Comparison of ENCODE assay signal across 25 cellular contexts in the genomic region with DNA sequence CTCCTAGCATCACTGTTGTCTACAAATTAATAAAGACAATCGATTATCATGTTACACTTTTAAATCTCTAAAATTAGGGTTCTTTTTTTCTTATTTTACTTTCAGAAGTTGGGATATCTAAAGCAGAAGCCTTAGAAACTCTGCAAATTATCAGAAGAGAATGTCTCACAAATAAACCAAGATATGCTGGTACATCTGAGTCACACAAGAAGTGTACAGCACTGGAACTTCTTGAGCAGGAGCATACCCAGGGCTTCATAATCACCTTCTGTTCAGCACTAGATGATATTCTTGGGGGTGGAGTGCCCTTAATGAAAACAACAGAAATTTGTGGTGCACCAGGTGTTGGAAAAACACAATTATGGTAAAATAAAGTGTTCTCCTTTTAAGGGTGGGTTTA. TPM values are rescaled to one million over a fixed set of nuclear protein-coding genes. Genes with fewer than 3 reads are reported as not detected.
DNase-seq lines count a peak whose midpoint lies in the region; ATAC-seq and TF ChIP-seq lines count a peak whose summit lies in the region.
"Had no signal": no experiment of that assay in that cellular context is flagged by ENCODE, and none has a peak within 500 bp of the region (broad histone marks: within the 10 kb centered on the region; RNA-seq: fewer than 3 reads in every experiment).

No MANE protein-coding gene starts in this region.

- peak overlapping the region; percentile 84 for H3K4me3 ChIP-seq in DOHH2 (ENCODE audit: low read length)
- H3K4me3 ChIP-seq: breast epithelium, left ventricle myocardium inferior, right lobe of liver, testis had no signal

- POLR2A ChIA-PET in activated CD8-positive, alpha-beta T cell treated with anti-CD3 and anti-CD28 coated beads for 36 hours (lab: Charles Lee): interaction anchor here (1.3 kb wide), 1 partner anchor 63 kb away, joined by 4 read pairs; no protein-coding TSS in a partner anchor

- no peaks in the 10 kb centered on the region for H3K27me3 Mint-ChIP-seq in T-helper 2 cell treated with Interferon-gamma antibody and Interleukin-4, amounts not matched to agents 5 μg/mL and 100 μg/mL, for 36 hours (ENCODE audit: low read depth)
- H3K27me3 Mint-ChIP-seq in activated CD8-positive, alpha-beta T cell treated with anti-CD3 and anti-CD28 coated beads for 36 hours: no peaks in the 10 kb centered on the region
- H3K27me3 Mint-ChIP-seq: progenitor cell of endocrine pancreas had no signal

- intact Hi-C loops in activated CD8-positive, alpha-beta T cell treated with anti-CD3 and anti-CD28 coated beads for 36 hours (cut with micrococcal nuclease): no loop called here

- H3K36me3 ChIP-seq in DOHH2 (ENCODE audit: control insufficient read depth, low read length): peaks cover 50% of the 10 kb centered on the region
- H3K36me3 ChIP-seq: breast epithelium had no signal

- no peaks in the 10 kb centered on the region for H3K9me2 ChIP-seq in DOHH2 (replicated peaks; ENCODE audit: control insufficient read depth, low read length)

- no peaks in the 10 kb centered on the region for H3K9me3 ChIP-seq in DOHH2 (ENCODE audit: control insufficient read depth, insufficient read depth, low read length)
- H3K9me3 ChIP-seq: breast epithelium, left ventricle myocardium inferior, right lobe of liver, testis had no signal

- no peaks in the 10 kb centered on the region for H3F3A ChIP-seq in DOHH2 (ENCODE audit: control insufficient read depth, insufficient read depth)

- H3K4me3 Mint-ChIP-seq in T-helper 2 cell treated with Interferon-gamma antibody and Interleukin-4, amounts not matched to agents 5 μg/mL and 100 μg/mL, for 36 hours: peak overlapping the region; percentile 54
- peak overlapping the region; percentile 50 for H3K4me3 Mint-ChIP-seq in activated CD8-positive, alpha-beta T cell treated with anti-CD3 and anti-CD28 coated beads for 36 hours
- H3K4me3 Mint-ChIP-seq: H9; stimulated activated effector memory CD8-positive, alpha-beta T cell treated with anti-CD3 and anti-CD28 coated beads, Interleukin-12 subunit alpha, Interleukin-12 subunit beta, amount 100 ng/mL, for 72 hours had no signal

- H3K4me1 ChIP-seq in DOHH2 (ENCODE audit: control insufficient read depth, low read length): peaks cover 26% of the 10 kb centered on the region
- H3K4me1 ChIP-seq: breast epithelium, right lobe of liver had no signal

- H3K79me2 ChIP-seq in DOHH2 (ENCODE audit: control insufficient read depth, low read length): peaks cover 52% of the 10 kb centered on the region

- no peak for ATAC-seq in activated CD8-positive, alpha-beta T cell treated with anti-CD3 and anti-CD28 coated beads for 36 hours
- ATAC-seq in HG03280 (IDR thresholded peaks at IDR 0.05; ENCODE audit: unreplicated experiment): no peak
- ATAC-seq: right lobe of liver; SK-N-SH treated with all-trans-retinoic acid at 6 μM for 48 hours; stimulated activated effector memory CD8-positive, alpha-beta T cell treated with anti-CD3 and anti-CD28 coated beads, Interleukin-12 subunit alpha, Interleukin-12 subunit beta, amount 100 ng/mL, for 72 hours had no signal

- no peak overlapping the region for H3K27ac Mint-ChIP-seq in T-helper 2 cell treated with Interferon-gamma antibody and Interleukin-4, amounts not matched to agents 5 μg/mL and 100 μg/mL, for 36 hours
- H3K27ac Mint-ChIP-seq in activated CD8-positive, alpha-beta T cell treated with anti-CD3 and anti-CD28 coated beads for 36 hours: no peak overlapping the region
- H3K27ac Mint-ChIP-seq: H9, progenitor cell of endocrine pancreas had no signal

- no peak for DNase-seq in T-helper 2 cell treated with Interferon-gamma antibody and Interleukin-4, amounts not matched to agents 5 μg/mL and 100 μg/mL, for 36 hours (ENCODE audit: low spot score)
- DNase-seq in T-helper 2 cell (no peak), kidney tubule cell (ENCODE audit: low spot score) (peak; percentile 4), NCI-H1436 (lab: John Stamatoyannopoulos, UW) (no peak), NCI-H1417 treated with DMSO at 0.1 percent for 48 hours (lab: John Stamatoyannopoulos, UW) (no peak)
- no peak for DNase-seq in activated CD8-positive, alpha-beta T cell treated with anti-CD3 and anti-CD28 coated beads for 36 hours
- DNase-seq: activated CD4-positive, alpha-beta T cell treated with anti-CD3 and anti-CD28 coated beads, Interleukin-2, amount 50 U/mL, for 1 hour; activated naive CD4-positive, alpha-beta T cell; H9; left ventricle myocardium inferior; mesendoderm; NCI-H1105; NCI-H2029; NCI-H226; right lobe of liver; stimulated activated CD4-positive, alpha-beta T cell treated with anti-CD3 and anti-CD28 coated beads, Interleukin-4, amount 100 ng/mL, for 24 hours; T-helper 9 cell; testis had no signal

- H3K27ac ChIP-seq in DOHH2 (ENCODE audit: low read depth, low read length): no peak overlapping the region
- H3K27ac ChIP-seq: breast epithelium, left ventricle myocardium inferior, right lobe of liver, testis had no signal

- no peaks in the 10 kb centered on the region for H4K20me1 ChIP-seq in DOHH2 (ENCODE audit: control insufficient read depth, insufficient read depth, low read depth, low read length)

- H3K36me3 Mint-ChIP-seq in T-helper 2 cell treated with Interferon-gamma antibody and Interleukin-4, amounts not matched to agents 5 μg/mL and 100 μg/mL, for 36 hours (ENCODE audit: low read depth): peaks cover 33% of the 10 kb centered on the region
- peaks cover 29% of the 10 kb centered on the region for H3K36me3 Mint-ChIP-seq in activated CD8-positive, alpha-beta T cell treated with anti-CD3 and anti-CD28 coated beads for 36 hours (ENCODE audit: low read depth)

- CTCF ChIA-PET in activated CD8-positive, alpha-beta T cell treated with anti-CD3 and anti-CD28 coated beads for 36 hours (lab: Charles Lee): no interaction called here

- peak overlapping the region; percentile 81 for H3K4me2 ChIP-seq in DOHH2 (ENCODE audit: low read length)

- peaks cover 4% of the 10 kb centered on the region for H3K9me3 Mint-ChIP-seq in T-helper 2 cell treated with Interferon-gamma antibody and Interleukin-4, amounts not matched to agents 5 μg/mL and 100 μg/mL, for 36 hours
- H3K9me3 Mint-ChIP-seq in activated CD8-positive, alpha-beta T cell treated with anti-CD3 and anti-CD28 coated beads for 36 hours: no peaks in the 10 kb centered on the region
- H3K9me3 Mint-ChIP-seq: stimulated activated effector memory CD8-positive, alpha-beta T cell treated with anti-CD3 and anti-CD28 coated beads, Interleukin-12 subunit alpha, Interleukin-12 subunit beta, amount 100 ng/mL, for 72 hours had no signal

- no peak for TF ChIP-seq CTCF in DOHH2 (IDR thresholded peaks at IDR 0.05; ENCODE audit: low read depth, low read length, poor library complexity, severe bottlenecking)
- TF ChIP-seq CTCF in activated CD8-positive, alpha-beta T cell treated with anti-CD3 and anti-CD28 coated beads for 36 hours (IDR thresholded peaks at IDR 0.05): no peak

- H3K4me1 Mint-ChIP-seq in T-helper 2 cell treated with Interferon-gamma antibody and Interleukin-4, amounts not matched to agents 5 μg/mL and 100 μg/mL, for 36 hours (ENCODE audit: low read depth): peaks cover 25% of the 10 kb centered on the region
- peaks cover 23% of the 10 kb centered on the region for H3K4me1 Mint-ChIP-seq in activated CD8-positive, alpha-beta T cell treated with anti-CD3 and anti-CD28 coated beads for 36 hours (ENCODE audit: low read depth)

- no peaks in the 10 kb centered on the region for H3K27me3 ChIP-seq in DOHH2 (ENCODE audit: control insufficient read depth, low read length)
- H3K27me3 ChIP-seq: breast epithelium, right lobe of liver, testis had no signal

RNA-seq across cellular contexts. Expression of gene RAD51C, which starts 2.4 kb away (rescaled TPM):
- total RNA-seq in activated CD8-positive, alpha-beta T cell treated with anti-CD3 and anti-CD28 coated beads for 36 hours: 10 to 100 TPM; 73.3 to 76.8 TPM

RNA-seq across cellular contexts. Expression of gene TEX14, which starts 3.0 kb away (rescaled TPM):
- under 1 TPM; 0.23 to 0.31 TPM for total RNA-seq in activated CD8-positive, alpha-beta T cell treated with anti-CD3 and anti-CD28 coated beads for 36 hours
- total RNA-seq: M059J had no signal
